8 cellular contexts compared by ENCODE assay signal in the genomic region with DNA sequence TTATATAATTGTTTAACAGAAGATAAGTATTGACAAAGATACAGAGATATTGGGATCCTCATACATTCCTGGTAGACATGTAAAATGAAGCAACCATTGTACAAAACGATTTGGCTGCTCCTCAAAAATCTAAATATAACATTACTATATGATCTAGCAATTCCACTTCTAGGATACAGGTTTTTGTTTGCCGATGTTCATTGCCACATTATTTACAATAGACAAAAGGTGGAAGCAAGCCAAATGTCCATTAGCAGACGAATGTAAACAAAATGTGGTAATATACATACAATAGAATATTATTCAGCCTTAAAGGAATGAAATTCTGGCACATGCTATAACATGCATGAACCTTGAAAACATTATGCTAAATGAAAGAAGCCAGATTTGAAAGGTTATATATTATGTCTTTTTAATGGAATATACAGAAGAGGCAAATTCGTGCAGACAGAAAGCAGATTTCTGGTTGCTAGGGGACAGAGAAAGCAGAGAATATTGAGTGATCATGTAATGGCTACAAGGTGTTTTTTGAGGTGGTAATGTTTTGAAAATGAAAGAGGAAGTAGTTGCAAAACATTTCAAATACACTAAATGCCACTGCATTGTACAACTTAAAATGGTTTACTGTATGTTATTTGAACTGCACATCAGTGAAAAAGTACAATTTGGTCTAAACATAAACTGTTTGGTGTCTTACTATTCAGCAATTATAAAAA.
A peak's percentile ranks its signal among the peaks of the same experiment; 100 is the strongest.
DNase-seq lines count a peak whose midpoint lies in the region; ATAC-seq, FAIRE-seq and TF ChIP-seq lines count a peak whose summit lies in the region.

No MANE protein-coding gene starts in this region.

- intact Hi-C loops in posterior cingulate gyrus (cut with DNase I) = no loop called here

- peaks cover 4% of the 10 kb centered on the region for H3K4me1 Mint-ChIP-seq in central memory CD8-positive, alpha-beta T cell

- H3K4me3 Mint-ChIP-seq in central memory CD8-positive, alpha-beta T cell = no peak overlapping the region

- H2AFZ ChIP-seq in Loucy (ENCODE audit: low read length) = peak overlapping the region; percentile 88

- TF ChIP-seq POLR2A in H54 (IDR thresholded peaks at IDR 0.05; ENCODE audit: low read depth, low read length) = no peak

- H3K27me3 ChIP-seq in Loucy (ENCODE audit: insufficient read depth, low read length, poor library complexity, severe bottlenecking) = no peaks in the 10 kb centered on the region

- H3K27ac Mint-ChIP-seq in central memory CD8-positive, alpha-beta T cell (ENCODE audit: low read depth) = no peak overlapping the region

- ATAC-seq in GM18867 (IDR thresholded peaks at IDR 0.05; ENCODE audit: unreplicated experiment) = peak; percentile 96
- peak; percentile 19 for ATAC-seq in central memory CD8-positive, alpha-beta T cell (replicated peaks; ENCODE audit: extremely low read depth, poor library complexity, severe bottlenecking)

- H3K4me1 ChIP-seq in Loucy (ENCODE audit: insufficient read depth, low read length, poor library complexity, severe bottlenecking) = peaks cover 26% of the 10 kb centered on the region

- H3K9ac ChIP-seq in Loucy (ENCODE audit: low read depth, low read length, poor library complexity, severe bottlenecking) = no peak overlapping the region

- no peaks in the 10 kb centered on the region for H3K9me3 ChIP-seq in Loucy (ENCODE audit: insufficient read depth, low read depth, low read length)

- DNase-seq in H54 (ENCODE audit: insufficient read length, low spot score) (no peak), posterior cingulate gyrus (no peak), cerebellar cortex (ENCODE audit: low spot score) (no peak), GM19240 (ENCODE audit: insufficient read length, low spot score) (no peak)
- no peak for DNase-seq in central memory CD8-positive, alpha-beta T cell (ENCODE audit: low spot score in 2 of 2)
- no peak for DNase-seq in stimulated activated naive CD4-positive, alpha-beta T cell treated with Interleukin-2 at 50 U/mL for 16 hours (lab: John Stamatoyannopoulos, UW)

- H3K9me2 ChIP-seq in Loucy (replicated peaks; ENCODE audit: low read depth, low read length) = no peaks in the 10 kb centered on the region

- H3K4me3 ChIP-seq in Loucy (ENCODE audit: low read length, poor library complexity, severe bottlenecking) = peak overlapping the region; percentile 4

- peaks cover 16% of the 10 kb centered on the region for H3K27me3 Mint-ChIP-seq in central memory CD8-positive, alpha-beta T cell

- H3K36me3 Mint-ChIP-seq in central memory CD8-positive, alpha-beta T cell (ENCODE audit: insufficient read depth) = no peaks in the 10 kb centered on the region

- H3K36me3 ChIP-seq in Loucy (ENCODE audit: insufficient read depth, low read length) = no peaks in the 10 kb centered on the region

- H3K9me3 Mint-ChIP-seq in central memory CD8-positive, alpha-beta T cell = no peaks in the 10 kb centered on the region

- H3K4me2 ChIP-seq in Loucy (ENCODE audit: low read depth, low read length, poor library complexity, severe bottlenecking) = peak overlapping the region; percentile 56

- no peak for TF ChIP-seq CTCF in Loucy (conservative IDR thresholded peaks at IDR 0.05; ENCODE audit: low read length)

- no peaks in the 10 kb centered on the region for H3K79me2 ChIP-seq in Loucy (ENCODE audit: insufficient read depth, low read length)

- FAIRE-seq in H54 (lab: Jason Lieb, UNC) = peak; percentile 78

- H3F3A ChIP-seq in Loucy (ENCODE audit: low read depth) = no peaks in the 10 kb centered on the region

- H4K20me1 ChIP-seq in Loucy (ENCODE audit: insufficient read depth, low read length, poor library complexity, severe bottlenecking) = no peaks in the 10 kb centered on the region
